ENCODE assay signal across 15 cellular contexts in the genomic region with DNA sequence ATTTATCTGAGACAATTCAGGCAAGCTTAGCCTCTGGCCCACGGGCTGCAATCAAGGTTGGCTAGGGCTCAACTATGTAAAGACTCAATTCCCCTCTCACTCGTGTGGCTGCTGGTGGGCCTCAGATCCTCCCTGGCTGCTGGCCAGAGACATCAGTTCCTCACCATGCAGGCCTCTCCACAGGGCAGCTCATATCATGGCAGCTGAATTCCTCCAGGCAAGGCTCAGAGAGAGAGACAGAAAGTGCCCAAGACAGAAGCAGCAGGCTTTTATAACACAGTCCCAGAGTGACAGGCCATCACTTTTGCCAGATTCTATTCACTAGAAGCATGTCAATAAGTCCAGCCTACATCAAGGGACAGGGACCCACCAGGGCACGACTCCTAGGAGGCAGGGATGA.
DNase-seq lines count a peak whose midpoint lies in the region; ATAC-seq and TF ChIP-seq lines count a peak whose summit lies in the region.
"Had no signal": no experiment of that assay in that cellular context is flagged by ENCODE, and none has a peak within 500 bp of the region (broad histone marks: within the 10 kb centered on the region; RNA-seq: fewer than 3 reads in every experiment).

No MANE protein-coding gene starts in this region.

- H2AFZ ChIP-seq in fibroblast of lung (ENCODE audit: low read length): no peak overlapping the region

- peak overlapping the region; percentile 64 for H3K27ac Mint-ChIP-seq in activated T-cell treated with anti-CD3 and anti-CD28 coated beads, Interleukin-2, amount 50 U/mL, for 24 hours
- H3K27ac Mint-ChIP-seq in activated CD4-positive, alpha-beta memory T cell treated with anti-CD3 and anti-CD28 coated beads, Interleukin-2, amount 10 ng/mL, durations not matched to agents 7 days and 5 days: no peak overlapping the region
- H3K27ac Mint-ChIP-seq: T-helper 2 cell treated with Interferon-gamma antibody and Interleukin-4, amounts not matched to agents 5 μg/mL and 100 μg/mL, for 36 hours had no signal

- H3K4me3 ChIP-seq in fibroblast of lung (replicated peaks in 1 of 4; ENCODE audit: control extremely low read depth in 1 of 4, insufficient read depth in 1 of 4, low read depth in 3 of 4, low read length in 4 of 4) (no peak overlapping the region), uterus (no peak overlapping the region)
- H3K4me3 ChIP-seq: A549 had no signal

- no peaks in the 10 kb centered on the region for H3K9me3 Mint-ChIP-seq in activated T-cell treated with anti-CD3 and anti-CD28 coated beads, Interleukin-2, amount 50 U/mL, for 24 hours
- H3K9me3 Mint-ChIP-seq in activated CD4-positive, alpha-beta memory T cell treated with anti-CD3 and anti-CD28 coated beads, Interleukin-2, amount 10 ng/mL, durations not matched to agents 7 days and 5 days: no peaks in the 10 kb centered on the region
- H3K9me3 Mint-ChIP-seq: central memory CD8-positive, alpha-beta T cell; T-helper 2 cell treated with Interferon-gamma antibody and Interleukin-4, amounts not matched to agents 5 μg/mL and 100 μg/mL, for 36 hours had no signal

- H3K36me3 ChIP-seq in fibroblast of lung (ENCODE audit: control insufficient read depth, insufficient read depth, low read length) (no peaks in the 10 kb centered on the region), uterus (no peaks in the 10 kb centered on the region)

- H3K4me3 Mint-ChIP-seq in activated T-cell treated with anti-CD3 and anti-CD28 coated beads, Interleukin-2, amount 50 U/mL, for 24 hours: no peak overlapping the region
- H3K4me3 Mint-ChIP-seq in activated CD4-positive, alpha-beta memory T cell treated with anti-CD3 and anti-CD28 coated beads, Interleukin-2, amount 10 ng/mL, durations not matched to agents 7 days and 5 days: no peak overlapping the region
- H3K4me3 Mint-ChIP-seq: central memory CD8-positive, alpha-beta T cell; T-helper 2 cell treated with Interferon-gamma antibody and Interleukin-4, amounts not matched to agents 5 μg/mL and 100 μg/mL, for 36 hours had no signal

- DNase-seq in activated T-cell treated with anti-CD3 and anti-CD28 coated beads, Interleukin-2, amount 50 U/mL, for 24 hours: no peak
- no peak for DNase-seq in activated T-cell treated with anti-CD3 and anti-CD28 coated beads, Interleukin-2, amount 50 U/mL, for 1 hour
- DNase-seq in fibroblast of lung (ENCODE audit: low read depth in 2 of 2) (peak in 1 of 2 donors; percentile 31), uterus (peak; percentile 18 to 27), SHP77 (lab: John Stamatoyannopoulos, UW) (no peak), epidermal melanocyte (ENCODE audit: insufficient read length, low spot score) (no peak)
- DNase-seq in activated CD4-positive, alpha-beta memory T cell treated with anti-CD3 and anti-CD28 coated beads, Interleukin-2, amount 10 ng/mL, durations not matched to agents 7 days and 5 days: no peak
- DNase-seq: activated T-cell treated with anti-CD3 and anti-CD28 coated beads for 4 hours, DMS79, foreskin melanocyte, left ventricle myocardium superior had no signal

- peaks cover 3% of the 10 kb centered on the region for H3K36me3 Mint-ChIP-seq in activated T-cell treated with anti-CD3 and anti-CD28 coated beads, Interleukin-2, amount 50 U/mL, for 24 hours (ENCODE audit: low read depth)
- no peaks in the 10 kb centered on the region for H3K36me3 Mint-ChIP-seq in activated CD4-positive, alpha-beta memory T cell treated with anti-CD3 and anti-CD28 coated beads, Interleukin-2, amount 10 ng/mL, durations not matched to agents 7 days and 5 days (ENCODE audit: low read depth)

- no peak overlapping the region for H3K4me2 ChIP-seq in fibroblast of lung (ENCODE audit: extremely low read depth, insufficient read depth, low read length)
- H3K4me2 ChIP-seq: A549 had no signal

- peak overlapping the region; percentile 34 for H3K27ac ChIP-seq in fibroblast of lung (ENCODE audit: insufficient read depth, low read length)
- H3K27ac ChIP-seq in uterus: peak overlapping the region; percentile 93 to 95
- H3K27ac ChIP-seq: A549 had no signal

- H3K27me3 ChIP-seq in fibroblast of lung (ENCODE audit: control insufficient read depth, insufficient read depth, low read length): no peaks in the 10 kb centered on the region
- H3K27me3 ChIP-seq in uterus: no peaks in the 10 kb centered on the region

- no peaks in the 10 kb centered on the region for H3K9me3 ChIP-seq in fibroblast of lung (ENCODE audit: control insufficient read depth, insufficient read depth, low read depth, low read length)
- no peaks in the 10 kb centered on the region for H3K9me3 ChIP-seq in uterus
- H3K9me3 ChIP-seq: A549 had no signal

- H3K27me3 Mint-ChIP-seq in activated T-cell treated with anti-CD3 and anti-CD28 coated beads, Interleukin-2, amount 50 U/mL, for 24 hours: no peaks in the 10 kb centered on the region
- H3K27me3 Mint-ChIP-seq in activated CD4-positive, alpha-beta memory T cell treated with anti-CD3 and anti-CD28 coated beads, Interleukin-2, amount 10 ng/mL, durations not matched to agents 7 days and 5 days: no peaks in the 10 kb centered on the region
- H3K27me3 Mint-ChIP-seq: central memory CD8-positive, alpha-beta T cell had no signal

- CTCF ChIA-PET in activated CD4-positive, alpha-beta memory T cell treated with anti-CD3 and anti-CD28 coated beads, Interleukin-2, amount 10 ng/mL, durations not matched to agents 7 days and 5 days (lab: Charles Lee): no interaction called here

- peaks cover 50% of the 10 kb centered on the region for H3K4me1 ChIP-seq in fibroblast of lung (ENCODE audit: control insufficient read depth, extremely low read depth, insufficient read depth, low read length)
- H3K4me1 ChIP-seq in uterus: peaks cover 10 to 20% of the 10 kb centered on the region in 2 donors

- intact Hi-C loops in uterus (cut with DNase I; ENCODE audit: low total_unique reads): no loop called here

- H3K4me1 Mint-ChIP-seq in activated T-cell treated with anti-CD3 and anti-CD28 coated beads, Interleukin-2, amount 50 U/mL, for 24 hours (ENCODE audit: low read depth): peaks cover 30% of the 10 kb centered on the region
- peaks cover 9% of the 10 kb centered on the region for H3K4me1 Mint-ChIP-seq in activated CD4-positive, alpha-beta memory T cell treated with anti-CD3 and anti-CD28 coated beads, Interleukin-2, amount 10 ng/mL, durations not matched to agents 7 days and 5 days

- no peak for TF ChIP-seq POLR2A in uterus (IDR thresholded peaks at IDR 0.05)

- TF ChIP-seq CTCF in fibroblast of lung (conservative IDR thresholded peaks at IDR 0.05 in 1 of 2, IDR thresholded peaks at IDR 0.05 in 1 of 2; ENCODE audit: low read depth in 1 of 2, low read length in 2 of 2): no peak
- TF ChIP-seq CTCF in uterus (IDR thresholded peaks at IDR 0.05): no peak

- peaks cover 16% of the 10 kb centered on the region for H3K79me2 ChIP-seq in fibroblast of lung (ENCODE audit: control insufficient read depth, insufficient read depth, low read length)

- H3K9ac ChIP-seq in fibroblast of lung (ENCODE audit: insufficient read depth, low read length): no peak overlapping the region

- peak; percentile 31 for ATAC-seq in HG03175 (IDR thresholded peaks at IDR 0.05; ENCODE audit: unreplicated experiment)
- ATAC-seq: A549, left ventricle myocardium superior had no signal

- H4K20me1 ChIP-seq in fibroblast of lung (ENCODE audit: control insufficient read depth, extremely low read depth, insufficient read depth, low read length): no peaks in the 10 kb centered on the region

- POLR2A ChIA-PET in activated CD4-positive, alpha-beta memory T cell treated with anti-CD3 and anti-CD28 coated beads, Interleukin-2, amount 10 ng/mL, durations not matched to agents 7 days and 5 days (lab: Charles Lee): no interaction called here

Comparison
In these comparisons a context has a peak if more than half of its experiments do, and no peak if none do; other contexts are left out.
1. DNase-seq: peak in uterus (2 of 2); none in activated T-cell treated with anti-CD3 and anti-CD28 coated beads, Interleukin-2, amount 50 U/mL, for 24 hours (single experiment), activated T-cell treated with anti-CD3 and anti-CD28 coated beads, Interleukin-2, amount 50 U/mL, for 1 hour (single experiment), SHP77 (0 of 2), epidermal melanocyte (single experiment) and activated CD4-positive, alpha-beta memory T cell treated with anti-CD3 and anti-CD28 coated beads, Interleukin-2, amount 10 ng/mL, durations not matched to agents 7 days and 5 days (single experiment).